14 cellular contexts compared by ENCODE assay signal in the genomic region with DNA sequence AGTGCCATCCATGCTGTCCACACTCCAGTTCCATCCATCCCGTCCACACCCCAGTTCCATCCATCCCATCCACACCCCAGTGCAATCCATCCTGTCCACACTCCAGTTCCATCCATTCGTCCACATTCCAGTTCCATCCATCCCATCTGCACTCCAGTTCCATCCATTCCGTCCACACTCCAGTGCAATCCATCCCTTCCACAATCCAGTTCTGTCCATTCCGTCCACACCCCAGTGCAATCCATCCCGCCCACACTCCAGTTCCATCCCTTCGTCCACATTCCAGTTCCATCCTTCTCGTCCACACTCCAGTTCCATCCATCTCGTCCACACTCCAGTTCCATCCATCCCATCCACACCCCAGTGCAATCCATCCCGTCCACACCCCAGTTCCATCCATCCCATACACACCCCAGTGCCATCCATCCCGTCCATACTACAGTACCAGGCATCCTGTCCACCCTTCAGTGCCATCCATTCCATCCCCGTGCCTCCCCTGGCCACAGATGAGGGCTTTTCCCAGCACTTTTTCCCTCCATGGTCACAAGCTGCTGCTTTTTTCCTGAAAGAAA.
A peak's percentile ranks its signal among the peaks of the same experiment; 100 is the strongest.
DNase-seq lines count a peak whose midpoint lies in the region; ATAC-seq and TF ChIP-seq lines count a peak whose summit lies in the region.
"Had no signal": no experiment of that assay in that cellular context is flagged by ENCODE, and none has a peak within 500 bp of the region (broad histone marks: within the 10 kb centered on the region; RNA-seq: fewer than 3 reads in every experiment).

No MANE protein-coding gene starts in this region.

- H4K20me1 ChIP-seq in neural progenitor cell (ENCODE audit: low read depth), result no peaks in the 10 kb centered on the region
- H4K20me1 ChIP-seq: BLaER1 treated with 17β-estradiol and CSF1 and Interleukin-3, amounts not matched to agents 10 nM and 100 nM had no signal

- H3K27ac Mint-ChIP-seq in activated naive CD4-positive, alpha-beta T cell treated with anti-CD3 and anti-CD28 coated beads, Interleukin-2, amount 50 U/mL, for 24 hours, result peak overlapping the region; percentile 52
- peak overlapping the region in 1 of 2 donors; percentile 22 for H3K27ac Mint-ChIP-seq in activated naive CD4-positive, alpha-beta T cell treated with anti-CD3 and anti-CD28 coated beads, Interleukin-2, amount 50 U/mL, for 72 hours
- H3K27ac Mint-ChIP-seq in neural progenitor cell, result no peak overlapping the region
- H3K27ac Mint-ChIP-seq in Caco-2 (ENCODE audit: unreplicated experiment), result no peak overlapping the region
- H3K27ac Mint-ChIP-seq: CD4-positive, CD25-positive, alpha-beta regulatory T cell; GM23338; H9 had no signal

- H3K79me2 ChIP-seq in neural progenitor cell (ENCODE audit: low read depth), result no peaks in the 10 kb centered on the region

- H3K4me3 Mint-ChIP-seq in activated naive CD4-positive, alpha-beta T cell treated with anti-CD3 and anti-CD28 coated beads, Interleukin-2, amount 50 U/mL, for 24 hours, result no peak overlapping the region
- H3K4me3 Mint-ChIP-seq in neural progenitor cell, result peak overlapping the region; percentile 27
- no peak overlapping the region for H3K4me3 Mint-ChIP-seq in Caco-2 (ENCODE audit: unreplicated experiment)
- H3K4me3 Mint-ChIP-seq: GM23338, H9 had no signal

- H3K9me3 ChIP-seq in neural progenitor cell (ENCODE audit: low read depth) (no peaks in the 10 kb centered on the region), Caco-2 (no peaks in the 10 kb centered on the region)

- intact Hi-C loops in Caco-2 (cut with micrococcal nuclease; ENCODE audit: unreplicated experiment), result no loop called here

- no TSS peak for BruUV-seq in Caco-2 (replicated peaks; lab: Mats Ljungman, UMichigan)

- H3K4me3 ChIP-seq in coronary artery (no peak overlapping the region), neural progenitor cell (no peak overlapping the region), Caco-2 (ENCODE audit: low read depth, low read length) (no peak overlapping the region)
- H3K4me3 ChIP-seq: BLaER1 treated with 17β-estradiol and CSF1 and Interleukin-3, amounts not matched to agents 10 nM and 100 nM; GM23338 had no signal

- H3K4me1 Mint-ChIP-seq in activated naive CD4-positive, alpha-beta T cell treated with anti-CD3 and anti-CD28 coated beads, Interleukin-2, amount 50 U/mL, for 24 hours, result no peaks in the 10 kb centered on the region
- peaks cover 10% of the 10 kb centered on the region for H3K4me1 Mint-ChIP-seq in neural progenitor cell
- no peaks in the 10 kb centered on the region for H3K4me1 Mint-ChIP-seq in Caco-2 (ENCODE audit: low read depth, unreplicated experiment)
- H3K4me1 Mint-ChIP-seq: CD4-positive, CD25-positive, alpha-beta regulatory T cell had no signal

- no peak overlapping the region for H3K27ac ChIP-seq in coronary artery
- H3K27ac ChIP-seq in neural progenitor cell, result no peak overlapping the region
- H3K27ac ChIP-seq: BLaER1 treated with 17β-estradiol and CSF1 and Interleukin-3, amounts not matched to agents 10 nM and 100 nM had no signal

- H2AFZ ChIP-seq in neural progenitor cell (replicated peaks), result no peak overlapping the region
- H2AFZ ChIP-seq: GM23338 had no signal

- TF ChIP-seq CTCF in coronary artery (IDR thresholded peaks at IDR 0.05) (no peak), neural progenitor cell (IDR thresholded peaks at IDR 0.05) (no peak), Caco-2 (IDR thresholded peaks at IDR 0.05; ENCODE audit: insufficient read depth in 1 of 2, low read depth in 1 of 2, low read length in 1 of 2, severe bottlenecking in 1 of 2, unreplicated experiment in 1 of 2) (no peak)

- CTCF ChIA-PET in Caco-2 (lab: Charles Lee), result no interaction called here

- H3K4me1 ChIP-seq in neural progenitor cell, result peaks cover 10% of the 10 kb centered on the region
- H3K4me1 ChIP-seq in Caco-2, result no peaks in the 10 kb centered on the region

- no peaks in the 10 kb centered on the region for H3F3A ChIP-seq in neural progenitor cell (ENCODE audit: low read depth)

- POLR2A ChIA-PET in Caco-2 (lab: Charles Lee), result no interaction called here

- H3K27me3 ChIP-seq in neural progenitor cell (no peaks in the 10 kb centered on the region), Caco-2 (replicated peaks; ENCODE audit: control insufficient read depth, insufficient read depth, low read length) (no peaks in the 10 kb centered on the region)
- H3K27me3 ChIP-seq: BLaER1 treated with 17β-estradiol and CSF1 and Interleukin-3, amounts not matched to agents 10 nM and 100 nM had no signal

- H3K9ac ChIP-seq in neural progenitor cell, result no peak overlapping the region
- H3K9ac ChIP-seq: BLaER1 treated with 17β-estradiol and CSF1 and Interleukin-3, amounts not matched to agents 10 nM and 100 nM had no signal

- ATAC-seq in activated naive CD4-positive, alpha-beta T cell treated with anti-CD3 and anti-CD28 coated beads, Interleukin-2, amount 50 U/mL, for 72 hours, result no peak
- no peak for ATAC-seq in GM19035 (IDR thresholded peaks at IDR 0.05; ENCODE audit: unreplicated experiment)
- ATAC-seq in HG02759 (IDR thresholded peaks at IDR 0.05; ENCODE audit: unreplicated experiment), result no peak
- ATAC-seq: GM23338 had no signal

- H3K36me3 Mint-ChIP-seq in activated naive CD4-positive, alpha-beta T cell treated with anti-CD3 and anti-CD28 coated beads, Interleukin-2, amount 50 U/mL, for 24 hours, result no peaks in the 10 kb centered on the region
- H3K36me3 Mint-ChIP-seq in activated naive CD4-positive, alpha-beta T cell treated with anti-CD3 and anti-CD28 coated beads, Interleukin-2, amount 50 U/mL, for 72 hours, result no peaks in the 10 kb centered on the region
- H3K36me3 Mint-ChIP-seq in neural progenitor cell, result no peaks in the 10 kb centered on the region
- no peaks in the 10 kb centered on the region for H3K36me3 Mint-ChIP-seq in Caco-2 (ENCODE audit: insufficient read depth, unreplicated experiment)
- H3K36me3 Mint-ChIP-seq: CD4-positive, CD25-positive, alpha-beta regulatory T cell had no signal

- H3K9me3 Mint-ChIP-seq in activated naive CD4-positive, alpha-beta T cell treated with anti-CD3 and anti-CD28 coated beads, Interleukin-2, amount 50 U/mL, for 24 hours, result no peaks in the 10 kb centered on the region
- peaks cover 5 to 6% of the 10 kb centered on the region in 2 donors for H3K9me3 Mint-ChIP-seq in activated naive CD4-positive, alpha-beta T cell treated with anti-CD3 and anti-CD28 coated beads, Interleukin-2, amount 50 U/mL, for 72 hours
- peaks cover 2% of the 10 kb centered on the region for H3K9me3 Mint-ChIP-seq in neural progenitor cell
- H3K9me3 Mint-ChIP-seq in Caco-2 (ENCODE audit: unreplicated experiment), result peaks cover 10% of the 10 kb centered on the region
- H3K9me3 Mint-ChIP-seq: GM23338 had no signal

- no peak overlapping the region for H3K4me2 ChIP-seq in neural progenitor cell
- H3K4me2 ChIP-seq: BLaER1 treated with 17β-estradiol and CSF1 and Interleukin-3, amounts not matched to agents 10 nM and 100 nM; GM23338 had no signal

- no peak for DNase-seq in activated naive CD4-positive, alpha-beta T cell treated with anti-CD3 and anti-CD28 coated beads, Interleukin-2, amount 50 U/mL, for 72 hours (ENCODE audit: low spot score in 2 of 2)
- DNase-seq in coronary artery (ENCODE audit: low spot score) (peak; percentile 62), neural progenitor cell (ENCODE audit: low spot score) (no peak), Caco-2 (no peak)
- DNase-seq: ACHN; Calu3; CD4-positive, CD25-positive, alpha-beta regulatory T cell; DMS 273 treated with DMSO at 0.1 percent for 48 hours; H9 had no signal

- H3K36me3 ChIP-seq in neural progenitor cell, result no peaks in the 10 kb centered on the region
- H3K36me3 ChIP-seq in Caco-2 (ENCODE audit: control insufficient read depth, insufficient read depth, low read length), result no peaks in the 10 kb centered on the region
- H3K36me3 ChIP-seq: BLaER1 treated with 17β-estradiol and CSF1 and Interleukin-3, amounts not matched to agents 10 nM and 100 nM had no signal

- H3K27me3 Mint-ChIP-seq in activated naive CD4-positive, alpha-beta T cell treated with anti-CD3 and anti-CD28 coated beads, Interleukin-2, amount 50 U/mL, for 24 hours, result peaks cover 7% of the 10 kb centered on the region
- H3K27me3 Mint-ChIP-seq in neural progenitor cell (ENCODE audit: insufficient read depth, low read depth) (peaks cover 9% of the 10 kb centered on the region), Caco-2 (ENCODE audit: insufficient read depth, unreplicated experiment) (peaks cover 7% of the 10 kb centered on the region)
